In genomic region chr2:28496781-28497180, GRCh38 we compare ENCODE assay signal across 27 cellular contexts.
"Had no signal": no experiment of that assay in that cellular context is flagged by ENCODE, and none has a peak within 500 bp of the region (broad histone marks: within the 10 kb centered on the region; RNA-seq: fewer than 3 reads in every experiment).

No MANE protein-coding gene starts in this region.

- H3K4me1 Mint-ChIP-seq: activated CD4-positive, alpha-beta T cell treated with anti-CD3 and anti-CD28 coated beads, Interleukin-2, amount 10 ng/mL, durations not matched to agents 24 days and 14 days; activated naive CD4-positive, alpha-beta T cell treated with anti-CD3 and anti-CD28 coated beads, Interleukin-2, amount 50 U/mL, for 24 hours; activated naive CD8-positive, alpha-beta T cell treated with anti-CD3 and anti-CD28 coated beads, Interleukin-2, amount 10 ng/mL, durations not matched to agents 7 days and 5 days; central memory CD8-positive, alpha-beta T cell had no signal

- H3K4me3 Mint-ChIP-seq: activated CD4-positive, alpha-beta T cell treated with anti-CD3 and anti-CD28 coated beads, Interleukin-2, amount 10 ng/mL, durations not matched to agents 24 days and 14 days; activated CD8-positive, alpha-beta T cell treated with anti-CD3 and anti-CD28 coated beads for 36 hours; activated naive CD4-positive, alpha-beta T cell treated with anti-CD3 and anti-CD28 coated beads, Interleukin-2, amount 50 U/mL, for 24 hours; activated naive CD8-positive, alpha-beta T cell treated with anti-CD3 and anti-CD28 coated beads, Interleukin-2, amount 10 ng/mL, durations not matched to agents 7 days and 5 days; activated T-cell treated with anti-CD3 and anti-CD28 coated beads, Interleukin-2, amount 50 U/mL, for 24 hours; central memory CD8-positive, alpha-beta T cell; T-helper 1 cell treated with Interleukin-12 subunit alpha and Interleukin-12 subunit beta and Interleukin-4 antibody, amounts not matched to agents 30 μg/mL and 1 μg/mL, for 36 hours; T-helper 2 cell treated with Interferon-gamma antibody and Interleukin-4, amounts not matched to agents 5 μg/mL and 100 μg/mL, for 36 hours had no signal

- DNase-seq: activated CD4-positive, alpha-beta T cell treated with anti-CD3 and anti-CD28 coated beads, Interleukin-2, amount 10 ng/mL, durations not matched to agents 24 days and 14 days; activated CD4-positive, alpha-beta T cell treated with anti-CD3 and anti-CD28 coated beads, Interleukin-2, amount 50 U/mL, for 4 hours; activated CD8-positive, alpha-beta T cell treated with anti-CD3 and anti-CD28 coated beads for 36 hours; activated gamma-delta T cell; activated naive CD4-positive, alpha-beta T cell treated with Interleukin-2 at 50 U/mL for 16 hours; activated naive CD8-positive, alpha-beta T cell treated with anti-CD3 and anti-CD28 coated beads, Interleukin-2, amount 10 ng/mL, durations not matched to agents 7 days and 5 days; activated T-cell treated with anti-CD3 and anti-CD28 coated beads, Interleukin-2, amount 50 U/mL, for 24 hours; amygdala; Kasumi-1; KG1; MG63; NCI-H1048; NCI-H1105 treated with DMSO at 0.1 percent for 48 hours; NCI-H1436; NCI-H1694; NCI-H2081; NCI-H524 treated with DMSO at 0.1 percent for 48 hours; PC-3; Peyer's patch; RPMI8226; SHP77 treated with DMSO at 0.1 percent for 48 hours; SK-N-SH had no signal

- H3K9me3 Mint-ChIP-seq: activated CD4-positive, alpha-beta T cell treated with anti-CD3 and anti-CD28 coated beads, Interleukin-2, amount 10 ng/mL, durations not matched to agents 24 days and 14 days; activated CD8-positive, alpha-beta T cell treated with anti-CD3 and anti-CD28 coated beads for 36 hours; activated naive CD4-positive, alpha-beta T cell treated with anti-CD3 and anti-CD28 coated beads, Interleukin-2, amount 50 U/mL, for 24 hours; activated naive CD8-positive, alpha-beta T cell treated with anti-CD3 and anti-CD28 coated beads, Interleukin-2, amount 10 ng/mL, durations not matched to agents 7 days and 5 days; activated T-cell treated with anti-CD3 and anti-CD28 coated beads, Interleukin-2, amount 50 U/mL, for 24 hours; activated T-helper 2 cell treated with anti-CD3 and anti-CD28 coated beads, Interferon-gamma antibody, Interleukin-2, Interleukin-4, amounts not matched to agents 10 μg/mL and 5 μg/mL and 100 μg/mL, durations not matched to agents 14 hours and 24 hours and 36 hours; central memory CD8-positive, alpha-beta T cell; T-helper 1 cell treated with Interleukin-12 subunit alpha and Interleukin-12 subunit beta and Interleukin-4 antibody, amounts not matched to agents 30 μg/mL and 1 μg/mL, for 36 hours; T-helper 2 cell treated with Interferon-gamma antibody and Interleukin-4, amounts not matched to agents 5 μg/mL and 100 μg/mL, for 36 hours had no signal

- H3K36me3 Mint-ChIP-seq: activated naive CD4-positive, alpha-beta T cell treated with anti-CD3 and anti-CD28 coated beads, Interleukin-2, amount 50 U/mL, for 24 hours; activated naive CD8-positive, alpha-beta T cell treated with anti-CD3 and anti-CD28 coated beads, Interleukin-2, amount 10 ng/mL, durations not matched to agents 7 days and 5 days had no signal

- ATAC-seq: activated CD8-positive, alpha-beta T cell treated with anti-CD3 and anti-CD28 coated beads for 36 hours; PC-3 had no signal

- H3K27me3 Mint-ChIP-seq: activated naive CD4-positive, alpha-beta T cell treated with anti-CD3 and anti-CD28 coated beads, Interleukin-2, amount 50 U/mL, for 24 hours; activated T-cell treated with anti-CD3 and anti-CD28 coated beads, Interleukin-2, amount 50 U/mL, for 24 hours had no signal

- H3K27ac Mint-ChIP-seq: activated CD4-positive, alpha-beta T cell treated with anti-CD3 and anti-CD28 coated beads, Interleukin-2, amount 10 ng/mL, durations not matched to agents 24 days and 14 days; activated CD8-positive, alpha-beta T cell treated with anti-CD3 and anti-CD28 coated beads for 36 hours; activated naive CD4-positive, alpha-beta T cell treated with anti-CD3 and anti-CD28 coated beads, Interleukin-2, amount 50 U/mL, for 24 hours; activated naive CD8-positive, alpha-beta T cell treated with anti-CD3 and anti-CD28 coated beads, Interleukin-2, amount 10 ng/mL, durations not matched to agents 7 days and 5 days; activated T-cell treated with anti-CD3 and anti-CD28 coated beads, Interleukin-2, amount 50 U/mL, for 24 hours; activated T-helper 2 cell treated with anti-CD3 and anti-CD28 coated beads, Interferon-gamma antibody, Interleukin-2, Interleukin-4, amounts not matched to agents 10 μg/mL and 5 μg/mL and 100 μg/mL, durations not matched to agents 14 hours and 24 hours and 36 hours; T-helper 1 cell treated with Interleukin-12 subunit alpha and Interleukin-12 subunit beta and Interleukin-4 antibody, amounts not matched to agents 30 μg/mL and 1 μg/mL, for 36 hours; T-helper 2 cell treated with Interferon-gamma antibody and Interleukin-4, amounts not matched to agents 5 μg/mL and 100 μg/mL, for 36 hours had no signal
